In the genomic region with DNA sequence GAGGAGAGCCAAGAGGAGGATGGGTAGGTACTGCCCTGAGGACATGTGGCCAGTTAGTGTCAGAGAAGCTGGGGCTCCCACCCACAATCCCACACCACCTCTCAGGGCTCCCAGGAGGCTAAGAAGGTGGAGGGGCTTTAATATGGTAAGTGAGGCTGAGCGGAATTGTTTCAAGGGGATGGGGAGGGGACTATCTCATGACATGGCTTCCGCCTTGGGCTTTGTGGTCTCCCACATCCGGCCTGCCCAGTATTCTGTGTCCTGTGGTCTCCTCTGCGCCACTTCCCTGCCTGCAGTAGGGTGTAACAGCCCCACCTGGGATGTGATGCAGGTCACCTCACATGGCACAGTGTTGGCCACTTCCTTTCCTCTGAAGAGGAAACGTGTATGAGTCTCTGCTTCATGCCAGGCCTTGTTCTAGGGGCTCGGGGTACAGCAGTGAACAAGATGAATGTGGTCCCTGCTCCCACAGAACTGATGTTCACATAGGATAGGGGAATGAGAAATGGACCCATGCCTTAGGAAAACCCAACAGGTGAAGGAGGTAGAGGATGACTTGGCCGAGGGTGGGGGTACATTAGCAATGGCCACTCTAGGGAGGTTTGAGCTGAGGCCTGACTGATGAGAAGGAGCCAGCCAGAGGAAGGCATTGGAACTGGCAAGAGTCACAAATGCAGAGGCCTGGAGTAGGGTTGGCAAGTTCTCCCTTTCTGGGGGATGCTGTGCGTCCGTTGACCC, we compare ENCODE assay signal across 8 cellular contexts. TPM values are rescaled to one million over a fixed set of nuclear protein-coding genes. Genes with fewer than 3 reads are reported as not detected.
DNase-seq lines count a peak whose midpoint lies in the region; ATAC-seq lines count a peak whose summit lies in the region.

No MANE protein-coding gene starts in this region.

- peak; percentile 58 for ATAC-seq in GM21576 (IDR thresholded peaks at IDR 0.05; ENCODE audit: unreplicated experiment)
- peak; percentile 72 to 80 (median 74) for ATAC-seq in T-cell (replicated peaks in 1 of 4)
- ATAC-seq in GM21619 (IDR thresholded peaks at IDR 0.05; ENCODE audit: unreplicated experiment), result no peak

- DNase-seq in T-cell (peak; percentile 44 to 91 (median 86)), NCI-H774 (lab: John Stamatoyannopoulos, UW) (no peak), DMS53 (lab: John Stamatoyannopoulos, UW) (no peak), DMS53 treated with DMSO at 0.1 percent for 48 hours (lab: John Stamatoyannopoulos, UW; ENCODE audit: unreplicated experiment) (no peak)
- DNase-seq in activated naive CD8-positive, alpha-beta T cell treated with anti-CD3 and anti-CD28 coated beads for 36 hours, result peak; percentile 83
- peak; percentile 58 for DNase-seq in stimulated activated CD8-positive, alpha-beta memory T cell treated with anti-CD3 and anti-CD28 coated beads, Interleukin-12 subunit alpha, Interleukin-12 subunit beta, amount 100 ng/mL, for 4 hours (ENCODE audit: low read depth)

- H3K27ac Mint-ChIP-seq in T-cell, result peak overlapping the region; percentile 94 to 96
- peak overlapping the region; percentile 94 for H3K27ac Mint-ChIP-seq in activated naive CD8-positive, alpha-beta T cell treated with anti-CD3 and anti-CD28 coated beads for 36 hours

- CTCF ChIA-PET in T-cell (lab: Charles Lee), result interaction anchor here (0.7 to 1.8 kb wide), 2 partner anchors 18 to 67 kb away, joined by 3 to 6 read pairs; a partner anchor contains a TSS

- peaks cover 30 to 40% (median 31%) of the 10 kb centered on the region in 3 donors for H3K4me1 Mint-ChIP-seq in T-cell
- H3K4me1 Mint-ChIP-seq in activated naive CD8-positive, alpha-beta T cell treated with anti-CD3 and anti-CD28 coated beads for 36 hours, result peaks cover 30% of the 10 kb centered on the region

- peaks cover 5 to 12% (median 7%) of the 10 kb centered on the region in 3 donors for H3K9me3 Mint-ChIP-seq in T-cell
- H3K9me3 Mint-ChIP-seq in activated naive CD8-positive, alpha-beta T cell treated with anti-CD3 and anti-CD28 coated beads for 36 hours, result peaks cover 11% of the 10 kb centered on the region

- POLR2A ChIA-PET in T-cell (lab: Charles Lee), result interaction anchor here in 1 of 2 donors (0.9 kb wide), 1 partner anchor 17 kb away, joined by 3 read pairs; no protein-coding TSS in a partner anchor

- H3K36me3 Mint-ChIP-seq in T-cell, result peaks cover 7% of the 10 kb centered on the region
- peaks cover 32% of the 10 kb centered on the region for H3K36me3 Mint-ChIP-seq in activated naive CD8-positive, alpha-beta T cell treated with anti-CD3 and anti-CD28 coated beads for 36 hours

- peak overlapping the region; percentile 52 to 90 (median 66) for H3K4me3 Mint-ChIP-seq in T-cell
- peak overlapping the region; percentile 22 for H3K4me3 Mint-ChIP-seq in activated naive CD8-positive, alpha-beta T cell treated with anti-CD3 and anti-CD28 coated beads for 36 hours

- H3K27me3 Mint-ChIP-seq in T-cell, result no peaks in the 10 kb centered on the region
- peaks cover 4% of the 10 kb centered on the region for H3K27me3 Mint-ChIP-seq in activated naive CD8-positive, alpha-beta T cell treated with anti-CD3 and anti-CD28 coated beads for 36 hours

RNA-seq across cellular contexts. Expression of a gene that starts 3.2 kb away (rescaled TPM):
- 10 to 100 TPM; 11.9 to 35.0 (median 15.1) TPM for total RNA-seq in T-cell
- 1 to 10 TPM; 5.4 to 7.3 TPM for total RNA-seq in activated naive CD8-positive, alpha-beta T cell treated with anti-CD3 and anti-CD28 coated beads for 36 hours

RNA-seq across cellular contexts. Expression of a gene that starts 14.2 kb away (rescaled TPM):
- total RNA-seq in T-cell, result 10 to 100 TPM; 25.0 to 38.7 (median 34.2) TPM
- total RNA-seq in activated naive CD8-positive, alpha-beta T cell treated with anti-CD3 and anti-CD28 coated beads for 36 hours, result 10 to 100 TPM; 92.7 to 97.4 TPM

RNA-seq across cellular contexts. Expression of a gene that starts 18.4 kb away (rescaled TPM):
- 100 to 1,000 TPM; 357 to 529 (median 447) TPM for total RNA-seq in T-cell
- total RNA-seq in activated naive CD8-positive, alpha-beta T cell treated with anti-CD3 and anti-CD28 coated beads for 36 hours, result 100 to 1,000 TPM; 123 to 135 TPM

Comparison
In these comparisons a context has a peak if more than half of its experiments do, and no peak if none do; other contexts are left out.
1. DNase-seq: peak in T-cell (34 of 34), activated naive CD8-positive, alpha-beta T cell treated with anti-CD3 and anti-CD28 coated beads for 36 hours (single experiment) and stimulated activated CD8-positive, alpha-beta memory T cell treated with anti-CD3 and anti-CD28 coated beads, Interleukin-12 subunit alpha, Interleukin-12 subunit beta, amount 100 ng/mL, for 4 hours (single experiment); none in NCI-H774 (single experiment), DMS53 (single experiment) and DMS53 treated with DMSO at 0.1 percent for 48 hours (single experiment).